In genomic region chr10:86025509-86025908, GRCh38 we compare ENCODE assay signal across 36 cellular contexts.
"Had no signal": no experiment of that assay in that cellular context is flagged by ENCODE, and none has a peak within 500 bp of the region (broad histone marks: within the 10 kb centered on the region; RNA-seq: fewer than 3 reads in every experiment).

No MANE protein-coding gene starts in this region.

- H3K4me1 ChIP-seq: adrenal gland, colonic mucosa had no signal

- H3K36me3 ChIP-seq: adrenal gland, colonic mucosa, WERI-Rb-1 had no signal

- H3K4me1 Mint-ChIP-seq: activated B cell treated with CpG ODN at 0.5 μM for 24 hours; activated CD8-positive, alpha-beta memory T cell treated with anti-CD3 and anti-CD28 coated beads, Interleukin-2, amount 10 ng/mL, durations not matched to agents 7 days and 5 days; activated naive CD4-positive, alpha-beta T cell treated with anti-CD3 and anti-CD28 coated beads, Interleukin-2, amount 50 U/mL, for 24 hours; activated naive CD8-positive, alpha-beta T cell treated with anti-CD3 and anti-CD28 coated beads for 36 hours; activated naive CD8-positive, alpha-beta T cell treated with anti-CD3 and anti-CD28 coated beads, Interleukin-2, amount 50 U/mL, for 24 hours; T-helper 17 cell had no signal

- H3K27me3 ChIP-seq: adrenal gland, body of pancreas, colonic mucosa, dorsolateral prefrontal cortex had no signal

- H3K9me3 ChIP-seq: adrenal gland, body of pancreas, colonic mucosa had no signal

- H3K9me3 Mint-ChIP-seq: activated B cell treated with CpG ODN at 0.5 μM for 24 hours; activated CD8-positive, alpha-beta T cell treated with anti-CD3 and anti-CD28 coated beads for 36 hours; activated naive CD4-positive, alpha-beta T cell treated with anti-CD3 and anti-CD28 coated beads for 36 hours; activated naive CD4-positive, alpha-beta T cell treated with anti-CD3 and anti-CD28 coated beads, Interleukin-2, amount 50 U/mL, for 24 hours; activated naive CD8-positive, alpha-beta T cell treated with anti-CD3 and anti-CD28 coated beads for 36 hours; activated naive CD8-positive, alpha-beta T cell treated with anti-CD3 and anti-CD28 coated beads, Interleukin-2, amount 50 U/mL, for 24 hours; activated T-helper 1 cell treated with anti-CD3 and anti-CD28 coated beads, Interleukin-12 subunit alpha, Interleukin-12 subunit beta, Interleukin-2, Interleukin-4 antibody, amounts not matched to agents 30 ng/mL and 10 ng/mL and 1 ng/mL, durations not matched to agents 14 hours and 24 hours and 36 hours; activated T-helper 2 cell treated with anti-CD3 and anti-CD28 coated beads, Interferon-gamma antibody, Interleukin-2, Interleukin-4, amounts not matched to agents 10 μg/mL and 5 μg/mL and 100 μg/mL, durations not matched to agents 14 hours and 24 hours and 36 hours; dendritic cell treated with granulocyte-macrophage colony-stimulating factor and Interleukin-4, amounts not matched to agents 40 ng/mL and 50 ng/mL, for 4 days had no signal

- ATAC-seq: activated CD4-positive, CD25-positive, alpha-beta regulatory T cell treated with anti-CD3 and anti-CD28 coated beads, Interleukin-2, amount 50 U/mL, for 24 hours; activated CD8-positive, alpha-beta memory T cell treated with anti-CD3 and anti-CD28 coated beads, Interleukin-2, amount 10 ng/mL, durations not matched to agents 7 days and 5 days; activated CD8-positive, alpha-beta T cell treated with anti-CD3 and anti-CD28 coated beads for 36 hours; activated naive CD8-positive, alpha-beta T cell treated with anti-CD3 and anti-CD28 coated beads, Interleukin-2, amount 50 U/mL, for 24 hours; body of pancreas; esophagus mucosa; T-helper 17 cell had no signal

- H3K27ac Mint-ChIP-seq: activated B cell treated with CpG ODN at 0.5 μM for 24 hours; activated CD8-positive, alpha-beta memory T cell treated with anti-CD3 and anti-CD28 coated beads, Interleukin-2, amount 10 ng/mL, durations not matched to agents 7 days and 5 days; activated CD8-positive, alpha-beta T cell treated with anti-CD3 and anti-CD28 coated beads for 36 hours; activated naive CD4-positive, alpha-beta T cell treated with anti-CD3 and anti-CD28 coated beads for 36 hours; activated naive CD4-positive, alpha-beta T cell treated with anti-CD3 and anti-CD28 coated beads, Interleukin-2, amount 50 U/mL, for 24 hours; activated naive CD8-positive, alpha-beta T cell treated with anti-CD3 and anti-CD28 coated beads for 36 hours; activated naive CD8-positive, alpha-beta T cell treated with anti-CD3 and anti-CD28 coated beads, Interleukin-2, amount 50 U/mL, for 24 hours; activated T-helper 1 cell treated with anti-CD3 and anti-CD28 coated beads, Interleukin-12 subunit alpha, Interleukin-12 subunit beta, Interleukin-2, Interleukin-4 antibody, amounts not matched to agents 30 ng/mL and 10 ng/mL and 1 ng/mL, durations not matched to agents 14 hours and 24 hours and 36 hours; activated T-helper 2 cell treated with anti-CD3 and anti-CD28 coated beads, Interferon-gamma antibody, Interleukin-2, Interleukin-4, amounts not matched to agents 10 μg/mL and 5 μg/mL and 100 μg/mL, durations not matched to agents 14 hours and 24 hours and 36 hours; dendritic cell treated with granulocyte-macrophage colony-stimulating factor and Interleukin-4, amounts not matched to agents 40 ng/mL and 50 ng/mL, for 4 days; endodermal cell; T-helper 17 cell; T-helper 2 cell treated with Interferon-gamma antibody and Interleukin-4, amounts not matched to agents 5 μg/mL and 100 μg/mL, for 36 hours had no signal

- H3K4me3 ChIP-seq: adrenal gland, body of pancreas, colonic mucosa, dorsolateral prefrontal cortex had no signal

- DNase-seq: activated B cell treated with CpG ODN at 0.5 μM for 24 hours; activated CD4-positive, alpha-beta T cell treated with anti-CD3 and anti-CD28 coated beads for 48 hours; activated CD4-positive, alpha-beta T cell treated with anti-CD3 and anti-CD28 coated beads, Interleukin-2, amount 50 U/mL, for 1 hour; activated CD4-positive, alpha-beta T cell treated with anti-CD3 and anti-CD28 coated beads, Interleukin-2, amount 50 U/mL, for 48 hours; activated CD8-positive, alpha-beta memory T cell treated with anti-CD3 and anti-CD28 coated beads, Interleukin-2, amount 10 ng/mL, durations not matched to agents 7 days and 5 days; activated CD8-positive, alpha-beta memory T cell treated with anti-CD3 and anti-CD28 coated beads, Interleukin-2, amount 50 U/mL, for 4 hours; activated CD8-positive, alpha-beta T cell treated with anti-CD3 and anti-CD28 coated beads for 36 hours; activated effector memory CD4-positive, alpha-beta T cell treated with anti-CD3 and anti-CD28 coated beads, Interleukin-2, amount 50 U/mL, for 16 hours; activated naive CD4-positive, alpha-beta T cell treated with anti-CD3 and anti-CD28 coated beads for 36 hours; activated naive CD8-positive, alpha-beta T cell treated with anti-CD3 and anti-CD28 coated beads for 36 hours; activated naive CD8-positive, alpha-beta T cell treated with anti-CD3 and anti-CD28 coated beads, Interleukin-2, amount 50 U/mL, for 24 hours; activated T-cell treated with anti-CD3 and anti-CD28 coated beads, Interleukin-2, amount 50 U/mL, for 1 hour; activated T-cell treated with anti-CD3 and anti-CD28 coated beads, Interleukin-2, amount 50 U/mL, for 48 hours; adrenal gland; amygdala; aorta; body of pancreas; central memory CD4-positive, alpha-beta T cell; cerebellar nuclear complex; colonic mucosa; dorsolateral prefrontal cortex; effector memory CD4-positive, alpha-beta T cell; endodermal cell; foreskin fibroblast; head of caudate nucleus; T-helper 1 cell; T-helper 17 cell; T1000; WERI-Rb-1 had no signal

- H3K36me3 Mint-ChIP-seq: activated CD8-positive, alpha-beta memory T cell treated with anti-CD3 and anti-CD28 coated beads, Interleukin-2, amount 10 ng/mL, durations not matched to agents 7 days and 5 days; activated naive CD4-positive, alpha-beta T cell treated with anti-CD3 and anti-CD28 coated beads, Interleukin-2, amount 50 U/mL, for 24 hours; activated naive CD8-positive, alpha-beta T cell treated with anti-CD3 and anti-CD28 coated beads for 36 hours had no signal

- H3K4me3 Mint-ChIP-seq: activated B cell treated with CpG ODN at 0.5 μM for 24 hours; activated CD8-positive, alpha-beta memory T cell treated with anti-CD3 and anti-CD28 coated beads, Interleukin-2, amount 10 ng/mL, durations not matched to agents 7 days and 5 days; activated CD8-positive, alpha-beta T cell treated with anti-CD3 and anti-CD28 coated beads for 36 hours; activated naive CD4-positive, alpha-beta T cell treated with anti-CD3 and anti-CD28 coated beads for 36 hours; activated naive CD4-positive, alpha-beta T cell treated with anti-CD3 and anti-CD28 coated beads, Interleukin-2, amount 50 U/mL, for 24 hours; activated naive CD8-positive, alpha-beta T cell treated with anti-CD3 and anti-CD28 coated beads for 36 hours; activated naive CD8-positive, alpha-beta T cell treated with anti-CD3 and anti-CD28 coated beads, Interleukin-2, amount 50 U/mL, for 24 hours; activated T-helper 1 cell treated with anti-CD3 and anti-CD28 coated beads, Interleukin-12 subunit alpha, Interleukin-12 subunit beta, Interleukin-2, Interleukin-4 antibody, amounts not matched to agents 30 ng/mL and 10 ng/mL and 1 ng/mL, durations not matched to agents 14 hours and 24 hours and 36 hours; dendritic cell treated with granulocyte-macrophage colony-stimulating factor and Interleukin-4, amounts not matched to agents 40 ng/mL and 50 ng/mL, for 4 days; endodermal cell; T-helper 17 cell; T-helper 2 cell treated with Interferon-gamma antibody and Interleukin-4, amounts not matched to agents 5 μg/mL and 100 μg/mL, for 36 hours had no signal

- H3K27ac ChIP-seq: adrenal gland, body of pancreas, colonic mucosa, WERI-Rb-1 had no signal

- H3K27me3 Mint-ChIP-seq: activated naive CD4-positive, alpha-beta T cell treated with anti-CD3 and anti-CD28 coated beads, Interleukin-2, amount 50 U/mL, for 24 hours; dendritic cell treated with granulocyte-macrophage colony-stimulating factor and Interleukin-4, amounts not matched to agents 40 ng/mL and 50 ng/mL, for 4 days had no signal
